1 cellular context compared by ENCODE assay signal in the genomic region with DNA sequence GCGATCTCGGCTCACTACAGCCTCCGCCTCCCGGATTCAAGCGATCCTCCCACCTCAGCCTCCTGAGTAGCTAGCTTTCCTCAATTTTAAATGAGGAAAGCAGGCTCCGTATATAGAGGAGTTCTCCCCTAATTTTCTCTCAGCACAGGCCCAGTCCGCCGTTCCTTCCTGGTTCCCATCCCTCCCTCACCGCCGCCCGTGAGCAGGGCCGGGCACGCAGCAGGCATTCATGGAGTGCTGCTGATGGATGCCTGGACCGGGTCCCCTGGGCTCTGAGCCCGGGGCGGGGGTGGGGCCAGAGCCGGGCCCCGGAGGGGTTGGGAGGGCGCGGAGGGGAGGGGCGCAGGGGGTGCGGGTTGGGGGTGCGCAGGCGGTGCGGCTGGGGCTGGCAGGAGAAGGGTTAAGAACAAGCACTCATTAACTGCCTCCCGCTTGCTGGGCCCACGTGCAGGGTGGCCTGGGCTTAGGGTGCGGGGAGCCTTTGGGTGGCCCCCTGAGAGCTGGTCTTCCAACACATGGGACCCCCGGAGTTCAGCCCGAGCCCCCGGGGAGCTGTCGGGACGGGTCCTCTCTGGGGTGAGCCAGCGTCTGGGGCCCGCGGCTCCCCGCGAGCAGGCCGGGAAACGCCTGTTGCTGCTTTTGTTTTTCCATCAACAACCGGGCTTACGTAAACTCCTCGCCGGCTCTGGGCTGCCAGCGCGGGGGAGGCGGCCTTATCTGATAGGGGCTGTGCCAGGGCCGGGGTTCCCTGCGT.
TF ChIP-seq lines count a peak whose summit lies in the region.

No MANE protein-coding gene starts in this region.

TF ChIP-seq in HepG2, 621 proteins besides CTCF, POLR2A, EP300 and RAD21 (continued from another document):
- TF ChIP-seq, protein P1, sequence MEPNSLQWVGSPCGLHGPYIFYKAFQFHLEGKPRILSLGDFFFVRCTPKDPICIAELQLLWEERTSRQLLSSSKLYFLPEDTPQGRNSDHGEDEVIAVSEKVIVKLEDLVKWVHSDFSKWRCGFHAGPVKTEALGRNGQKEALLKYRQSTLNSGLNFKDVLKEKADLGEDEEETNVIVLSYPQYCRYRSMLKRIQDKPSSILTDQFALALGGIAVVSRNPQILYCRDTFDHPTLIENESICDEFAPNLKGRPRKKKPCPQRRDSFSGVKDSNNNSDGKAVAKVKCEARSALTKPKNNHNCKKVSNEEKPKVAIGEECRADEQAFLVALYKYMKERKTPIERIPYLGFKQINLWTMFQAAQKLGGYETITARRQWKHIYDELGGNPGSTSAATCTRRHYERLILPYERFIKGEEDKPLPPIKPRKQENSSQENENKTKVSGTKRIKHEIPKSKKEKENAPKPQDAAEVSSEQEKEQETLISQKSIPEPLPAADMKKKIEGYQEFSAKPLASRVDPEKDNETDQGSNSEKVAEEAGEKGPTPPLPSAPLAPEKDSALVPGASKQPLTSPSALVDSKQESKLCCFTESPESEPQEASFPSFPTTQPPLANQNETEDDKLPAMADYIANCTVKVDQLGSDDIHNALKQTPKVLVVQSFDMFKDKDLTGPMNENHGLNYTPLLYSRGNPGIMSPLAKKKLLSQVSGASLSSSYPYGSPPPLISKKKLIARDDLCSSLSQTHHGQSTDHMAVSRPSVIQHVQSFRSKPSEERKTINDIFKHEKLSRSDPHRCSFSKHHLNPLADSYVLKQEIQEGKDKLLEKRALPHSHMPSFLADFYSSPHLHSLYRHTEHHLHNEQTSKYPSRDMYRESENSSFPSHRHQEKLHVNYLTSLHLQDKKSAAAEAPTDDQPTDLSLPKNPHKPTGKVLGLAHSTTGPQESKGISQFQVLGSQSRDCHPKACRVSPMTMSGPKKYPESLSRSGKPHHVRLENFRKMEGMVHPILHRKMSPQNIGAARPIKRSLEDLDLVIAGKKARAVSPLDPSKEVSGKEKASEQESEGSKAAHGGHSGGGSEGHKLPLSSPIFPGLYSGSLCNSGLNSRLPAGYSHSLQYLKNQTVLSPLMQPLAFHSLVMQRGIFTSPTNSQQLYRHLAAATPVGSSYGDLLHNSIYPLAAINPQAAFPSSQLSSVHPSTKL (CRISPR knock-in tag; IDR thresholded peaks at IDR 0.05): 0 out of 2 replicates have a peak, but pooled peaks have one; percentile 8
- no peak for TF ChIP-seq ZFP90 (CRISPR knock-in tag; IDR thresholded peaks at IDR 0.05; ENCODE audit: borderline replicate concordance)
- no peak for TF ChIP-seq BHLHE40 (IDR thresholded peaks at IDR 0.05; ENCODE audit: low read length)
- no peak for TF ChIP-seq ZNF670 (CRISPR knock-in tag; IDR thresholded peaks at IDR 0.05; ENCODE audit: borderline replicate concordance)
- TF ChIP-seq ZNF253 (CRISPR knock-in tag; IDR thresholded peaks at IDR 0.05; ENCODE audit: borderline replicate concordance): no peak
- no peak for TF ChIP-seq NFIB (CRISPR knock-in tag; IDR thresholded peaks at IDR 0.05; ENCODE audit: borderline replicate concordance)
- TF ChIP-seq, protein P2, sequence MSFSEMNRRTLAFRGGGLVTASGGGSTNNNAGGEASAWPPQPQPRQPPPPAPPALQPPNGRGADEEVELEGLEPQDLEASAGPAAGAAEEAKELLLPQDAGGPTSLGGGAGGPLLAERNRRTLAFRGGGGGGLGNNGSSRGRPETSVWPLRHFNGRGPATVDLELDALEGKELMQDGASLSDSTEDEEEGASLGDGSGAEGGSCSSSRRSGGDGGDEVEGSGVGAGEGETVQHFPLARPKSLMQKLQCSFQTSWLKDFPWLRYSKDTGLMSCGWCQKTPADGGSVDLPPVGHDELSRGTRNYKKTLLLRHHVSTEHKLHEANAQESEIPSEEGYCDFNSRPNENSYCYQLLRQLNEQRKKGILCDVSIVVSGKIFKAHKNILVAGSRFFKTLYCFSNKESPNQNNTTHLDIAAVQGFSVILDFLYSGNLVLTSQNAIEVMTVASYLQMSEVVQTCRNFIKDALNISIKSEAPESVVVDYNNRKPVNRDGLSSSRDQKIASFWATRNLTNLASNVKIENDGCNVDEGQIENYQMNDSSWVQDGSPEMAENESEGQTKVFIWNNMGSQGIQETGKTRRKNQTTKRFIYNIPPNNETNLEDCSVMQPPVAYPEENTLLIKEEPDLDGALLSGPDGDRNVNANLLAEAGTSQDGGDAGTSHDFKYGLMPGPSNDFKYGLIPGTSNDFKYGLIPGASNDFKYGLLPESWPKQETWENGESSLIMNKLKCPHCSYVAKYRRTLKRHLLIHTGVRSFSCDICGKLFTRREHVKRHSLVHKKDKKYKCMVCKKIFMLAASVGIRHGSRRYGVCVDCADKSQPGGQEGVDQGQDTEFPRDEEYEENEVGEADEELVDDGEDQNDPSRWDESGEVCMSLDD (CRISPR knock-in tag; IDR thresholded peaks at IDR 0.05; ENCODE audit: borderline replicate concordance): peak; percentile 74; the same call in 1 of the 2 replicates
- TF ChIP-seq PRPF4 (IDR thresholded peaks at IDR 0.05; ENCODE audit: low read depth, low read length, poor library complexity, severe bottlenecking): no peak
- TF ChIP-seq ZFX (CRISPR knock-in tag; IDR thresholded peaks at IDR 0.05; ENCODE audit: low read depth): peak; percentile 31; the same call in 1 of the 2 replicates
- TF ChIP-seq ZNF3 (CRISPR knock-in tag; IDR thresholded peaks at IDR 0.05): 0 out of 2 replicates have a peak, but pooled peaks have one; percentile 51
- TF ChIP-seq PHB2 (IDR thresholded peaks at IDR 0.05; ENCODE audit: partially characterized antibody): no peak
- no peak for TF ChIP-seq FOXM1 (CRISPR knock-in tag; IDR thresholded peaks at IDR 0.05)
- TF ChIP-seq ZNF777 (CRISPR knock-in tag; IDR thresholded peaks at IDR 0.05): 0 out of 2 replicates have a peak, but pooled peaks have one; percentile 39
- TF ChIP-seq, protein P3, sequence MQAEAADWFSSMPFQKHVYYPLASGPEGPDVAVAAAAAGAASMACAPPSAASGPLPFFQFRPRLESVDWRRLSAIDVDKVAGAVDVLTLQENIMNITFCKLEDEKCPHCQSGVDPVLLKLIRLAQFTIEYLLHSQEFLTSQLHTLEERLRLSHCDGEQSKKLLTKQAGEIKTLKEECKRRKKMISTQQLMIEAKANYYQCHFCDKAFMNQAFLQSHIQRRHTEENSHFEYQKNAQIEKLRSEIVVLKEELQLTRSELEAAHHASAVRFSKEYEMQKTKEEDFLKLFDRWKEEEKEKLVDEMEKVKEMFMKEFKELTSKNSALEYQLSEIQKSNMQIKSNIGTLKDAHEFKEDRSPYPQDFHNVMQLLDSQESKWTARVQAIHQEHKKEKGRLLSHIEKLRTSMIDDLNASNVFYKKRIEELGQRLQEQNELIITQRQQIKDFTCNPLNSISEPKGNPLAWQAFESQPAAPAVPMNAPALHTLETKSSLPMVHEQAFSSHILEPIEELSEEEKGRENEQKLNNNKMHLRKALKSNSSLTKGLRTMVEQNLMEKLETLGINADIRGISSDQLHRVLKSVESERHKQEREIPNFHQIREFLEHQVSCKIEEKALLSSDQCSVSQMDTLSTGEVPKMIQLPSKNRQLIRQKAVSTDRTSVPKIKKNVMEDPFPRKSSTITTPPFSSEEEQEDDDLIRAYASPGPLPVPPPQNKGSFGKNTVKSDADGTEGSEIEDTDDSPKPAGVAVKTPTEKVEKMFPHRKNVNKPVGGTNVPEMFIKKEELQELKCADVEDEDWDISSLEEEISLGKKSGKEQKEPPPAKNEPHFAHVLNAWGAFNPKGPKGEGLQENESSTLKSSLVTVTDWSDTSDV (CRISPR knock-in tag; IDR thresholded peaks at IDR 0.05): 0 out of 2 replicates have a peak, but pooled peaks have one; percentile 41
- TF ChIP-seq MTF2 (CRISPR knock-in tag; IDR thresholded peaks at IDR 0.05; ENCODE audit: borderline replicate concordance): peak; percentile 61; the same call in 1 of the 2 replicates
- no peak for TF ChIP-seq ZNF792 (CRISPR knock-in tag; IDR thresholded peaks at IDR 0.05)
- no peak for TF ChIP-seq SOX6 (IDR thresholded peaks at IDR 0.05)
- TF ChIP-seq SOX6 (CRISPR knock-in tag; IDR thresholded peaks at IDR 0.05): peak; percentile 14; the same call in 1 of the 2 replicates
- TF ChIP-seq NFIC (IDR thresholded peaks at IDR 0.05; ENCODE audit: low read length): no peak
- TF ChIP-seq, protein P4, sequence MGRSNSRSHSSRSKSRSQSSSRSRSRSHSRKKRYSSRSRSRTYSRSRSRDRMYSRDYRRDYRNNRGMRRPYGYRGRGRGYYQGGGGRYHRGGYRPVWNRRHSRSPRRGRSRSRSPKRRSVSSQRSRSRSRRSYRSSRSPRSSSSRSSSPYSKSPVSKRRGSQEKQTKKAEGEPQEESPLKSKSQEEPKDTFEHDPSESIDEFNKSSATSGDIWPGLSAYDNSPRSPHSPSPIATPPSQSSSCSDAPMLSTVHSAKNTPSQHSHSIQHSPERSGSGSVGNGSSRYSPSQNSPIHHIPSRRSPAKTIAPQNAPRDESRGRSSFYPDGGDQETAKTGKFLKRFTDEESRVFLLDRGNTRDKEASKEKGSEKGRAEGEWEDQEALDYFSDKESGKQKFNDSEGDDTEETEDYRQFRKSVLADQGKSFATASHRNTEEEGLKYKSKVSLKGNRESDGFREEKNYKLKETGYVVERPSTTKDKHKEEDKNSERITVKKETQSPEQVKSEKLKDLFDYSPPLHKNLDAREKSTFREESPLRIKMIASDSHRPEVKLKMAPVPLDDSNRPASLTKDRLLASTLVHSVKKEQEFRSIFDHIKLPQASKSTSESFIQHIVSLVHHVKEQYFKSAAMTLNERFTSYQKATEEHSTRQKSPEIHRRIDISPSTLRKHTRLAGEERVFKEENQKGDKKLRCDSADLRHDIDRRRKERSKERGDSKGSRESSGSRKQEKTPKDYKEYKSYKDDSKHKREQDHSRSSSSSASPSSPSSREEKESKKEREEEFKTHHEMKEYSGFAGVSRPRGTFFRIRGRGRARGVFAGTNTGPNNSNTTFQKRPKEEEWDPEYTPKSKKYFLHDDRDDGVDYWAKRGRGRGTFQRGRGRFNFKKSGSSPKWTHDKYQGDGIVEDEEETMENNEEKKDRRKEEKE (IDR thresholded peaks at IDR 0.05): no peak
- peak; percentile 74; the same call in 1 of the 2 replicates for TF ChIP-seq NRL (CRISPR knock-in tag; IDR thresholded peaks at IDR 0.05; ENCODE audit: borderline replicate concordance)
